9 cellular contexts compared by ENCODE assay signal in the genomic region with DNA sequence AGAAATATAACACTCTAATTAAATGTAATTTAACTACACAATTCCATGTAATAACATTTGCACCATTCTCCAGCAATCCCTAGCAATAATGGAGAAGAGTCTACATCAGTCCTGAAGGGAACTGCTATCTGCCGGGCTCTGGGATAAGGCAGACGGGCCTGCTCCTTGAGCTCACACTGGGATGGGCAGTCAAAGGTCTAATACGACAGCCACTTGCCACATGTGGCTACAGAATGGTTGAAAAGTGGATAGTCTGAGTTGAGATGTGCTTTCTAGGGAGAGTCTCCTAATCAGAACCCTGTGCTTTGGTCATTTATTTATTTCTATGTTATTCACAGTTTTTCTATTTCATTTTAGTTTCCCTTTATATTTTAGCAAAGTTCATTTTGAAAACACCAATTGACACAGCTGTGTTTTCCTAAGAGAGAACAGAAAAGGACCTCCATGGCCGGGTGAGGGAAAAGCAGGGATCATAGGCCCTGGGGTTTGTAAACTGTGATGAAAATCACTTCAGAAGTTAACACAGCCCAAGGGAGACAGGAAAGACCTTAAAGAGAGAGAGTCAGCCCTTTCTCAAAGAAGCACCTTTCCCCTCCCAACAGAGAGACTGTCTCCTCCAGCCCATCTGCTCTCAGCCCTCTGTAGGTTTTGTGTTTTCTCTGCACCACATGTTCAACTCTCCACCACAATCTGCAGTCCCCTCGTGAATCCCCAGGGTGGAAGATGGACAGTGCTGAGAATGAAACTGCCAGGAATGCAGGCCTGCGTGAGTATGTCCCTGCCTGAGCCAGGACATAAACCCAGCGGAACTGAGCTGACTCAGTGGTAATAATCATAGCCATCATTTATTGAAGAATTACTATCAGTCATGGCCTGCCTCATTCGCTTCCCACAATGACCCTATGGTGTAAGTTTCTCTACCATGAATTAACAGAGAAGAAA. TPM values are rescaled to one million over a fixed set of nuclear protein-coding genes. Genes with fewer than 3 reads are reported as not detected.
DNase-seq lines count a peak whose midpoint lies in the region; TF ChIP-seq lines count a peak whose summit lies in the region.
"Had no signal": no experiment of that assay in that cellular context is flagged by ENCODE, and none has a peak within 500 bp of the region (broad histone marks: within the 10 kb centered on the region; RNA-seq: fewer than 3 reads in every experiment).

No MANE protein-coding gene starts in this region.

- no peak overlapping the region for H3K4me3 Mint-ChIP-seq in endothelial cell (ENCODE audit: unreplicated experiment)
- H3K4me3 Mint-ChIP-seq: T-helper 1 cell treated with Interleukin-12 subunit alpha and Interleukin-12 subunit beta and Interleukin-4 antibody, amounts not matched to agents 30 μg/mL and 1 μg/mL, for 36 hours had no signal

- H3K4me3 ChIP-seq in foreskin fibroblast (ENCODE audit: low read depth in 1 of 2, low read length in 2 of 2) (peak overlapping the region; percentile 1 to 13), sigmoid colon (peak overlapping the region in 3 of 4 donors; percentile 21 to 26 (median 21))

- no peak for TF ChIP-seq POLR2A in sigmoid colon (IDR thresholded peaks at IDR 0.05)

- no peak overlapping the region for H3K27ac Mint-ChIP-seq in endothelial cell (ENCODE audit: unreplicated experiment)
- H3K27ac Mint-ChIP-seq: T-helper 1 cell treated with Interleukin-12 subunit alpha and Interleukin-12 subunit beta and Interleukin-4 antibody, amounts not matched to agents 30 μg/mL and 1 μg/mL, for 36 hours had no signal

- peaks cover 0 to 14% (median 7%) of the 10 kb centered on the region in 4 donors for H3K4me1 ChIP-seq in sigmoid colon

- in situ Hi-C loops in SK-MEL-5 (cut with HindIII; ENCODE audit: low pct_unique_long_range_greater_than_20kb, low sequenced_read_pairs): no loop called here

- H3K27me3 ChIP-seq in sigmoid colon: no peaks in the 10 kb centered on the region

- no peaks in the 10 kb centered on the region for H3K36me3 ChIP-seq in sigmoid colon

- no peaks in the 10 kb centered on the region for H3K9me3 Mint-ChIP-seq in endothelial cell (ENCODE audit: unreplicated experiment)
- H3K9me3 Mint-ChIP-seq: T-helper 1 cell treated with Interleukin-12 subunit alpha and Interleukin-12 subunit beta and Interleukin-4 antibody, amounts not matched to agents 30 μg/mL and 1 μg/mL, for 36 hours had no signal

- H3K27me3 Mint-ChIP-seq in endothelial cell (ENCODE audit: unreplicated experiment): peaks cover 2% of the 10 kb centered on the region

- 77 to 79% methylated on average over 8 of the region's 8 CpGs for WGBS in sigmoid colon, 2 donors

- peak; percentile 85 for DNase-seq in GM03348 (ENCODE audit: low spot score)
- peak; percentile 30 for DNase-seq in SK-MEL-5 (ENCODE audit: low read depth, low spot score)
- peak; percentile 86 to 89 for DNase-seq in foreskin fibroblast
- peak; percentile 66 for DNase-seq in sigmoid colon
- no peak for DNase-seq in CD1c-positive myeloid dendritic cell (ENCODE audit: extremely low spot score)
- no peak for DNase-seq in endothelial cell (ENCODE audit: low spot score)
- DNase-seq in LoVo (ENCODE audit: low spot score): no peak
- DNase-seq in NCI-H2227 treated with DMSO at 0.1 percent for 48 hours (lab: John Stamatoyannopoulos, UW): no peak

- no peaks in the 10 kb centered on the region for H3K36me3 Mint-ChIP-seq in endothelial cell (ENCODE audit: low read depth, unreplicated experiment)

- no peaks in the 10 kb centered on the region for H3K9me3 ChIP-seq in sigmoid colon

- intact Hi-C loops in sigmoid colon (cut with DNase I): no loop called here

- peak overlapping the region; percentile 66 to 78 (median 72) for H3K27ac ChIP-seq in sigmoid colon

- TF ChIP-seq EP300 in sigmoid colon (IDR thresholded peaks at IDR 0.05): no peak

- H3K4me1 Mint-ChIP-seq in endothelial cell (ENCODE audit: unreplicated experiment): no peaks in the 10 kb centered on the region

- TF ChIP-seq CTCF in foreskin fibroblast (IDR thresholded peaks at IDR 0.05; ENCODE audit: low read depth, low read length): no peak
- TF ChIP-seq CTCF in sigmoid colon (IDR thresholded peaks at IDR 0.05): no peak
- no peak for TF ChIP-seq CTCF in endothelial cell (IDR thresholded peaks at IDR 0.05; ENCODE audit: unreplicated experiment)

RNA-seq across cellular contexts. Expression of a gene that starts 11.6 kb away (rescaled TPM):
- total RNA-seq in SK-MEL-5 (2014; rRNA removed; shearing (Covaris generic)): 0.27 and 0.42 TPM in 2 replicates
- 0.04 and 0.06 TPM in 2 replicates for polyA plus RNA-seq in SK-MEL-5 (2015; cell fraction: cytosol; rRNA removed)
- polyA plus RNA-seq in SK-MEL-5 (2015; cell fraction: nucleus; rRNA removed): 0.20 TPM in 1 of 2 replicates, not detected in the other
- 1 to 10 TPM; 1.1 to 1.5 (median 1.3) TPM for total RNA-seq in sigmoid colon
- 10 to 100 TPM in 1 of 3 donors, 1 to 10 TPM in 2; 1.4 to 12.6 (median 3.7) TPM for polyA plus RNA-seq in sigmoid colon
- 0.41 TPM for total RNA-seq in endothelial cell (ENCODE audit: unreplicated experiment)

Comparison
In these comparisons a context has a peak if more than half of its experiments do, and no peak if none do; other contexts are left out.
1. DNase-seq: peak in GM03348 (single experiment), SK-MEL-5 (single experiment), foreskin fibroblast (2 of 2) and sigmoid colon (single experiment); none in CD1c-positive myeloid dendritic cell (single experiment), endothelial cell (single experiment), LoVo (single experiment) and NCI-H2227 treated with DMSO at 0.1 percent for 48 hours (single experiment).